ENCODE assay signal across 22 cellular contexts in genomic region chr11:2714871-2715270, GRCh38.
"Had no signal": no experiment of that assay in that cellular context is flagged by ENCODE, and none has a peak within 500 bp of the region (broad histone marks: within the 10 kb centered on the region; RNA-seq: fewer than 3 reads in every experiment).

No MANE protein-coding gene starts in this region.

- H3K4me3 ChIP-seq: breast epithelium, Peyer's patch had no signal

- H3K36me3 ChIP-seq: breast epithelium, Peyer's patch had no signal

- DNase-seq: activated CD4-positive, alpha-beta T cell treated with anti-CD3 and anti-CD28 coated beads for 48 hours; activated CD4-positive, alpha-beta T cell treated with anti-CD3 and anti-CD28 coated beads, Interleukin-2, amount 50 U/mL, for 4 hours; activated CD8-positive, alpha-beta memory T cell treated with anti-CD3 and anti-CD28 coated beads, Interleukin-2, amount 50 U/mL, for 48 hours; activated CD8-positive, alpha-beta T cell treated with anti-CD3 and anti-CD28 coated beads, Interleukin-2, amount 10 ng/mL, durations not matched to agents 7 days and 5 days; activated effector memory CD4-positive, alpha-beta T cell treated with Interleukin-2 at 50 U/mL for 16 hours; activated naive CD4-positive, alpha-beta T cell; activated T-cell treated with anti-CD3 and anti-CD28 coated beads, Interleukin-2, amount 50 U/mL, for 1 hour; aorta; MM.1S; NCI-H1105; NCI-H1436; NCI-H1694 treated with DMSO at 0.1 percent for 48 hours; NCI-H2029 treated with DMSO at 0.1 percent for 48 hours; NCI-H345; NCI-H510A; NCI-H526 treated with DMSO at 0.1 percent for 48 hours; NCI-H82; Peyer's patch; SHP77 treated with DMSO at 0.1 percent for 48 hours had no signal

- ATAC-seq: activated CD4-positive, CD25-positive, alpha-beta regulatory T cell treated with anti-CD3 and anti-CD28 coated beads, Interleukin-2, amount 50 U/mL, for 24 hours; activated CD8-positive, alpha-beta T cell treated with anti-CD3 and anti-CD28 coated beads, Interleukin-2, amount 10 ng/mL, durations not matched to agents 7 days and 5 days had no signal

- H3K4me1 ChIP-seq: breast epithelium, Peyer's patch had no signal

- H3K9me3 ChIP-seq: breast epithelium, Peyer's patch had no signal

- H3K27ac ChIP-seq: breast epithelium, Peyer's patch, RWPE1 had no signal
